In the genomic region with DNA sequence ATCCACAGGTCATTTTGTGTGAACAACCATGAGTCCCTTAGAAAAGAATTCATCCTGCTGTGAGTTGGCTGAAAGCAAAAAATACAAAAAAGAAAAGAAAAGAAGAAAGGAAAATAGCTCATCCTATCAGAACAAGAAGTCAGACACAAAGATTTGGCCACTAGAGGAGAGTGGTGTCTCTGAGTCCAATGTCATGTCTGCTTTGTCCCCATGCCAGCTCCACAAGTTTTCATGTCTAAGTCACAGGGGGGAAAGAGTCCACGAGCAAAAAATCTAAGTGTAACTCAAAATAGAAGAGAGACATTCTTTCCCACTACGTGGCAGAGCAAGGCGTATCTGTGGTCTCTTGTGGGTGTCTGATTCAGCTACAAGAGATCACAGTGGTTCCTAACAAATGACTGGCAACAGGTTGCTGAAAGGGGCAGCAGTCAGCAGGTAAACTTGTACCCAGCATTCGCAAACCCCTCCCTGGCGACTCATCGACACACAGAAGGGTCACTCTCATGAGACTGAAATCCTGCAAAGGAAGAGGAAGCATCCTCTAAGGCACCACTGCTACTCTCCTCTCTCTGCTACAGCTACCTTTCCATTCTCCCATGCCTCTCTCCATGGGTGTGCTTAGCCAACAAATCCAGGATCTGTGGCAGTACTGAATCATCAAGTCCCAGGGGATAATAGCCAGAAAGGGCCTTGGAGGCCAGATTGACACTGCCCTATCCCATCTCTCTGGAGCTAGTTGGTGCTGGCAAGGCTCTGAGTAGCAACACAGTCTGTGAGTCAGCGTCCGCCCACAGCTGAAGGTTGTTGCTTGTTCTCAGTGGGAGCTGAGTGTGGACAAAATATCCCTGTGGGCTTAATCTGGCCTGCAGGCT, we compare ENCODE assay signal across 8 cellular contexts.
DNase-seq lines count a peak whose midpoint lies in the region; ATAC-seq and TF ChIP-seq lines count a peak whose summit lies in the region.

No MANE protein-coding gene starts in this region.

- H3K27ac ChIP-seq in foreskin keratinocyte (no peak overlapping the region), skeletal muscle tissue (ENCODE audit: low read depth, low read length) (peak overlapping the region; percentile 45)

- peak overlapping the region in 1 of 3 donors; percentile 20 for H3K4me3 ChIP-seq in skeletal muscle tissue (ENCODE audit: low read length in 3 of 3)

- no peak overlapping the region for H3K9ac ChIP-seq in skeletal muscle tissue (ENCODE audit: low read depth in 1 of 3, low read length in 3 of 3)

- DNase-seq in AG09319 (ENCODE audit: extremely low read depth, low read depth) = peak; percentile 53
- DNase-seq in NCI-H226 = peak; percentile 81
- peak; percentile 69 for DNase-seq in activated T-cell treated with anti-CD3 and anti-CD28 coated beads, Interleukin-2, amount 50 U/mL, for 4 hours
- peak; percentile 68 to 70 for DNase-seq in foreskin keratinocyte
- no peak for DNase-seq in D341Med (ENCODE audit: low spot score)

- no peak; the same call in 1 of the 2 replicates for TF ChIP-seq CTCF in AG09319 (IDR thresholded peaks at IDR 0.05; ENCODE audit: low read depth, low read length)
- TF ChIP-seq CTCF in foreskin keratinocyte (conservative IDR thresholded peaks at IDR 0.05) = no peak

- no peaks in the 10 kb centered on the region for H3K9me3 ChIP-seq in skeletal muscle tissue (ENCODE audit: control insufficient read depth in 3 of 3, low read length in 3 of 3)

- no peaks in the 10 kb centered on the region for H3K27me3 Mint-ChIP-seq in activated T-cell treated with anti-CD3 and anti-CD28 coated beads, Interleukin-2, amount 50 U/mL, for 4 hours (ENCODE audit: low read depth)

- no peaks in the 10 kb centered on the region for H3K36me3 ChIP-seq in skeletal muscle tissue (ENCODE audit: control insufficient read depth in 3 of 3, insufficient read depth in 3 of 3, low read length in 3 of 3)

- no peaks in the 10 kb centered on the region for H3K27me3 ChIP-seq in foreskin keratinocyte
- no peaks in the 10 kb centered on the region for H3K27me3 ChIP-seq in skeletal muscle tissue (ENCODE audit: control insufficient read depth in 3 of 3, insufficient read depth in 3 of 3, low read length in 3 of 3)

- H3K4me1 ChIP-seq in foreskin keratinocyte (peaks cover 13% of the 10 kb centered on the region), skeletal muscle tissue (ENCODE audit: control insufficient read depth in 3 of 3, insufficient read depth in 3 of 3, low read length in 3 of 3) (peaks cover 2 to 9% (median 7%) of the 10 kb centered on the region in 3 donors)

- H3K4me1 Mint-ChIP-seq in activated T-cell treated with anti-CD3 and anti-CD28 coated beads, Interleukin-2, amount 50 U/mL, for 4 hours (ENCODE audit: low read depth) = peaks cover 84% of the 10 kb centered on the region

- H3K36me3 Mint-ChIP-seq in activated T-cell treated with anti-CD3 and anti-CD28 coated beads, Interleukin-2, amount 50 U/mL, for 4 hours (ENCODE audit: insufficient read depth) = no peaks in the 10 kb centered on the region

- peak overlapping the region; percentile 85 for H3K4me3 Mint-ChIP-seq in activated T-cell treated with anti-CD3 and anti-CD28 coated beads, Interleukin-2, amount 50 U/mL, for 4 hours

- ATAC-seq in GM21717 (IDR thresholded peaks at IDR 0.05; ENCODE audit: unreplicated experiment) (peak; percentile 36), foreskin keratinocyte (peak; percentile 90), GM18868 (IDR thresholded peaks at IDR 0.05; ENCODE audit: unreplicated experiment) (no peak)
- ATAC-seq in activated T-cell treated with anti-CD3 and anti-CD28 coated beads, Interleukin-2, amount 50 U/mL, for 4 hours = peak; percentile 85 to 89

- H3K9me3 Mint-ChIP-seq in activated T-cell treated with anti-CD3 and anti-CD28 coated beads, Interleukin-2, amount 50 U/mL, for 4 hours = peaks cover 10% of the 10 kb centered on the region
